Comparison of ENCODE assay signal across 8 cellular contexts in the genomic region with DNA sequence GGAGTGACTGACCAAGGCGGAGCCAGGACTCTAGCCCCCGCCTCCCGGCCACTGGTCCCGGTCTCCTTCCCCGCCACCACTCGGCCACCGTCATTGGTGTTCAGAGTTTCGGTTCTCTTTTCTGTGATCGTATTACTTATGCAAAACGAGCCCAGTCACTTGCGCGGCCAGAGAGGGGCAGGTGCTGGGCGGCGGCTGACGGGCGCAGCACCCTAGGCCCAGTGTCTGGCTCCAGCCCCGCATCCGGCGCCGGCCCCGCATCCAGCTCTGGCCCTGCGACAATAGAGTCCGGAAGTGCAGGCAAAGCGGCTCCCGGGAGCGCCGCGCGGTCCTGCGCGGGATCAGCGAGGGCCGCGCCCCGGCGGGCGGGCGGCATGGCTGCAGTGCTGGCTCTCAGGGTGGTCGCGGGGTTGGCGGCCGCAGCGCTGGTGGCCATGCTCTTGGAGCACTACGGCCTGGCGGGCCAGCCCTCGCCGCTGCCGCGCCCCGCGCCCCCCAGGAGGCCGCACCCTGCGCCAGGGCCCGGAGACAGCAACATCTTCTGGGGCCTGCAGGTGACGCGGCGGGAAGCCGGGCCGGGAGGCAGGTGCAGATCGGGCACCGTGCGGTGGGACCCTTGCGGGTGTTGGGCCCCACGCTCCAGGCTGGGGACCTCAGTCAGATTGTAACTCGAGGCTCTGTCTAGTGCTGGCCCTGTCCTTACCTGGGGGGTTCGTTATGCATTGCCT. TPM values are rescaled to one million over a fixed set of nuclear protein-coding genes. Genes with fewer than 3 reads are reported as not detected.
A peak's percentile ranks its signal among the peaks of the same experiment; 100 is the strongest.
DNase-seq lines count a peak whose midpoint lies in the region; ATAC-seq and TF ChIP-seq lines count a peak whose summit lies in the region.

TSS of gene TMEM62 (plus strand) at position 158 of the 728 bp plus-strand sequence. CDS start at position 375, 217 bp downstream.

- H3K36me3 ChIP-seq in MG63: peaks cover 18% of the 10 kb centered on the region
- H3K36me3 ChIP-seq in adrenal gland (replicated peaks in 1 of 2): peaks cover 0 to 10% of the 10 kb centered on the region in 2 donors
- peaks cover 0 to 35% (median 14%) of the 10 kb centered on the region in 9 donors for H3K36me3 ChIP-seq in heart right ventricle

- H3K9ac ChIP-seq in H9 (ENCODE audit: extremely low read depth, insufficient read length, low read length): peak within 1 kb of the TSS; percentile 48

- no peak within 1 kb of the TSS for H2BK120ac ChIP-seq in H9 (ENCODE audit: low read depth, low read length, poor library complexity, severe bottlenecking)

- H3K36me3 Mint-ChIP-seq in H9 (ENCODE audit: insufficient read depth in 1 of 3, low read depth in 3 of 3): peaks cover 0 to 11% (median 2%) of the 10 kb centered on the region in 3 experiments; a peak in 2 of 7 replicates
- peaks cover 14% of the 10 kb centered on the region for H3K36me3 Mint-ChIP-seq in T-cell

- no peak within 1 kb of the TSS for H2BK5ac ChIP-seq in H9 (ENCODE audit: insufficient read length, low read length)

- H3K79me2 ChIP-seq in H9 (ENCODE audit: insufficient read depth, low read length): no peaks in the 10 kb centered on the region

- ATAC-seq in T-cell (replicated peaks in 1 of 4): peak; percentile 77 to 82 (median 81)
- ATAC-seq in heart right ventricle: peak; percentile 91 to 97 (median 95)

- H3T11ph ChIP-seq in H9 (ENCODE audit: low read length): no peak within 1 kb of the TSS

- H3K18ac ChIP-seq in H9 (ENCODE audit: insufficient read length, low read depth, low read length): peak within 1 kb of the TSS; percentile 16

- CTCF ChIA-PET in T-cell (lab: Charles Lee): interaction anchor here in 1 of 2 donors (1.0 to 1.2 kb wide), 2 partner anchors 12 to 28 kb away, joined by 4 read pairs; partner anchors contain the start of gene UBR1

- peak within 1 kb of the TSS; percentile 17 for H2AFZ ChIP-seq in H9 (ENCODE audit: low read length)

- H3K14ac ChIP-seq in H9 (ENCODE audit: insufficient read depth, low read length): peak within 1 kb of the TSS; percentile 26; the same call in 1 of the 2 replicates

- H3K27ac Mint-ChIP-seq in H9 (peak within 1 kb of the TSS in 2 of 3 experiments; percentile 57 to 62; a peak in 3 of 7 replicates), T-cell (peak within 1 kb of the TSS; percentile 89)

- H3K4me1 Mint-ChIP-seq in H9 (peaks cover 19 to 21% of the 10 kb centered on the region in 2 experiments), T-cell (peaks cover 20 to 31% (median 21%) of the 10 kb centered on the region in 3 donors)

- no peak within 1 kb of the TSS for H4K91ac ChIP-seq in H9 (ENCODE audit: insufficient read length, low read depth, low read length)

- POLR2A ChIA-PET in T-cell (lab: Charles Lee): interaction anchor here in 1 of 2 donors (0.5 kb wide), 1 partner anchor 611 kb away, joined by 8 read pairs; no protein-coding TSS in a partner anchor

- no peaks in the 10 kb centered on the region for H3K9me3 ChIP-seq in H9 (ENCODE audit: control insufficient read depth, low read depth, low read length)
- no peaks in the 10 kb centered on the region for H3K9me3 ChIP-seq in MG63
- H3K9me3 ChIP-seq in adrenal gland (replicated peaks in 1 of 3): no peaks in the 10 kb centered on the region
- H3K9me3 ChIP-seq in heart right ventricle: peaks cover 0 to 4% (median 0%) of the 10 kb centered on the region in 11 donors

- H4K8ac ChIP-seq in H9 (replicated peaks; ENCODE audit: insufficient read length, low read depth, low read length): no peak within 1 kb of the TSS

- no peak within 1 kb of the TSS for H3K56ac ChIP-seq in H9 (ENCODE audit: insufficient read length, low read depth, low read length)

- no peaks in the 10 kb centered on the region; the same call in 1 of the 2 replicates for H3K4me1 ChIP-seq in H9 (ENCODE audit: insufficient read depth, low read length)
- peaks cover 5 to 22% of the 10 kb centered on the region in 2 donors for H3K4me1 ChIP-seq in adrenal gland (replicated peaks in 1 of 2)
- peaks cover 0 to 21% (median 8%) of the 10 kb centered on the region in 9 donors for H3K4me1 ChIP-seq in heart right ventricle

- intact Hi-C loops in adrenal gland (cut with DNase I): no loop called here
- intact Hi-C loops in heart right ventricle (cut with DNase I): no loop called here

- H3K4me3 ChIP-seq in GM12864 (ENCODE audit: low read depth, low read length) (peak within 1 kb of the TSS; percentile 99), MG63 (peak within 1 kb of the TSS; percentile 69), adrenal gland (peak within 1 kb of the TSS; percentile 46 to 99 (median 92)), heart right ventricle (peak within 1 kb of the TSS; percentile 50 to 97 (median 88))

- peak; percentile 1 for TF ChIP-seq CTCF in GM12864 (IDR thresholded peaks at IDR 0.05; ENCODE audit: low read depth, low read length, missing control alignments)
- TF ChIP-seq CTCF in H9 (conservative IDR thresholded peaks at IDR 0.05): no peak; the same call in 2 of the 3 replicates
- TF ChIP-seq CTCF in adrenal gland (IDR thresholded peaks at IDR 0.05): peak in 2 of 6 experiments; percentile 8 to 17
- peak in 3 of 9 donors; percentile 8 to 14 (median 11) for TF ChIP-seq CTCF in heart right ventricle (IDR thresholded peaks at IDR 0.05)

- peaks cover 40% of the 10 kb centered on the region for H3K27me3 Mint-ChIP-seq in H9 (ENCODE audit: low read depth)
- peaks cover 0 to 3% of the 10 kb centered on the region in 2 donors for H3K27me3 Mint-ChIP-seq in T-cell

- H3K4me2 ChIP-seq in H9 (ENCODE audit: insufficient read depth, insufficient read length, low read length): peak within 1 kb of the TSS; percentile 59

- no peak within 1 kb of the TSS for H2AK5ac ChIP-seq in H9 (ENCODE audit: insufficient read length, low read length)

- H3K23me2 ChIP-seq in H9 (ENCODE audit: insufficient read length, low read depth, low read length, poor library complexity, severe bottlenecking): peaks cover 6% of the 10 kb centered on the region

- no peak within 1 kb of the TSS for H2BK20ac ChIP-seq in H9 (ENCODE audit: low read depth, low read length, poor library complexity, severe bottlenecking)

- H3K23ac ChIP-seq in H9 (ENCODE audit: insufficient read length, low read depth, low read length): no peak within 1 kb of the TSS

- DNase-seq in GM12864 (ENCODE audit: low read depth): peak; percentile 74
- peak; percentile 81 for DNase-seq in H9
- peak; percentile 77 for DNase-seq in MG63
- DNase-seq in T-cell: peak; percentile 20 to 67 (median 44)
- DNase-seq in adrenal gland: peak; percentile 84 to 95 (median 89)
- peak; percentile 82 to 85 for DNase-seq in heart right ventricle
- peak; percentile 72 for DNase-seq in pons (ENCODE audit: low spot score)
- peak; percentile 89 for DNase-seq in ureter (ENCODE audit: low spot score)

- H4K5ac ChIP-seq in H9 (ENCODE audit: insufficient read length, low read depth, low read length): no peak within 1 kb of the TSS

- peaks cover 7 to 11% of the 10 kb centered on the region in 2 experiments for H3K9me3 Mint-ChIP-seq in H9
- H3K9me3 Mint-ChIP-seq in T-cell: peaks cover 0 to 3% (median 0%) of the 10 kb centered on the region in 3 donors

- no peak within 1 kb of the TSS for H3K4ac ChIP-seq in H9 (ENCODE audit: low read depth, low read length)

- H3K4me3 Mint-ChIP-seq in H9 (peak within 1 kb of the TSS; percentile 86 to 91), T-cell (peak within 1 kb of the TSS; percentile 90 to 93 (median 92))

- H3K27ac ChIP-seq in H9 (ENCODE audit: insufficient read length, low read depth, low read length) (no peak within 1 kb of the TSS), adrenal gland (peak within 1 kb of the TSS in 4 of 5 donors; percentile 41 to 93 (median 84)), heart right ventricle (peak within 1 kb of the TSS; percentile 23 to 94 (median 88))

- H2BK15ac ChIP-seq in H9 (ENCODE audit: low read depth, low read length): no peak within 1 kb of the TSS

- no peak within 1 kb of the TSS for H2BK12ac ChIP-seq in H9 (ENCODE audit: insufficient read length, low read depth, low read length)

- TF ChIP-seq POLR2A in adrenal gland (IDR thresholded peaks at IDR 0.05): peak; percentile 75 to 89

- H3K79me1 ChIP-seq in H9 (ENCODE audit: insufficient read depth, low read depth, low read length, poor library complexity, severe bottlenecking): no peaks in the 10 kb centered on the region

- H4K20me1 ChIP-seq in H9 (ENCODE audit: control insufficient read depth, insufficient read depth, insufficient read length): no peaks in the 10 kb centered on the region

- H3K27me3 ChIP-seq in H9 (ENCODE audit: insufficient read depth, low read length) (peaks cover 7% of the 10 kb centered on the region; the same call in 1 of the 2 replicates), MG63 (no peaks in the 10 kb centered on the region), adrenal gland (no peaks in the 10 kb centered on the region), heart right ventricle (no peaks in the 10 kb centered on the region)

- WGBS in H9 (ENCODE audit: extremely low coverage, insufficient read length, low lambda C conversion rate): no CpG with 5 or more reads among the region's 66 CpGs
- 0% methylated on average over 12 to 66 of the region's 66 CpGs for WGBS in adrenal gland, 4 donors
- WGBS in heart right ventricle, 2 donors: 0% methylated on average over 65 to 66 of the region's 66 CpGs

RNA-seq across cellular contexts. Expression of gene TMEM62, which starts in this region (rescaled TPM):
- total RNA-seq in H9 (2021) (6.2 and 7.2 TPM in 2 replicates), T-cell (10 to 100 TPM; 14.8 to 20.2 (median 16.4) TPM), adrenal gland (10 to 100 TPM; 11.3 to 25.9 (median 18.3) TPM), heart right ventricle (10 to 100 TPM in 7 of 10 donors, 1 to 10 TPM in 3; 7.6 to 13.8 (median 11.7) TPM), ureter (35.8 TPM)
- total RNA-seq in MG63 (2014; rRNA removed; shearing (Covaris generic); ENCODE audit: low replicate concordance): 12.2 and 12.8 TPM in 2 replicates
- polyA plus RNA-seq in adrenal gland (10 to 100 TPM; 17.5 to 21.9 (median 18.4) TPM), heart right ventricle (10 to 100 TPM; 11.4 to 13.9 TPM)
